ENCODE assay signal across 11 cellular contexts in the genomic region with DNA sequence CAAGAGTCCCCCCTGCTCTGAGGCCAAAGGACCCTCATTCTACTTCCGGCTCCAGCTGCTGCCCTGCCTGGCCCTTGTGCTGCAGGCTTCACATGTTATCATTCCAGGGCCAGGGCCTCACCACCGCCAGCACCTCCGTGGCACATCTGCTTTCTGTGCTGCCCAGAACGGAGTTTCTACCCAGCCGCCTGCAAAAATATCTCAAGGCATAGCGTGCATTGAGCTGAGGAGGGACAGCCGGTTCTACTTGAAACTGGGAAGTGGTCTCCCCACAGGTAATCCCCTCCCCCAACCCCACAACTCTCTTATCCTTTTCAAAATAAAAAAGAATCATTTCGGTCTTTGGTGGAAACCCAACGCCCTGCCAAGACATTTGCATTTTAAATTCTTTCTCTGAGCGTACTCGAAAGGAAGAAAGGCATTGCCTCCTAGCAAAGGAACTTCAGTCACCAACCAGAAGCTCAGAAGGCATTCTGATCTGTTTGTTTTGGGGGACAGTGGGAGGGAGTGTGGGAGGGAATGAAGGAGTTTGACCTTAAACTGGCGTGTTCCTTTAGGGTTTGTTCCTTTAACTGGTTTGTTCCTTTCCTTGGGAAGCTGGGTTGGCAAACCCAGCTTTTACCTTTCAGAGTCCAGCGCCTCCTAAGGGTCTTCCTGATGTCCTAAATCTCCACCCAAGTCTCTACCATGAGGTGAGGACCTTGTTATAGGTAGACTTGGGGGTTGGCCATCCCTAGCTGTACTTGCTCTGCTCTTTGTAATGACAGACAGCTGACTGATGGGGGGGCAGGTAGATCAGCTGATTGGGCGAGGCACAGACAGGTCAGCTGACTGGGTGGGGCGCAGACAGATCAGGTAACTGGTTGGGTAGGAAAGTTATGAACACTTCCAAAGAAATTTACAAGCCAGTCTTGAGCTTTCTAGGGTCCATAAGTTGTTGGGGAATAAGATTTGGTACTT. TPM values are rescaled to one million over a fixed set of nuclear protein-coding genes. Genes with fewer than 3 reads are reported as not detected.
A peak's percentile ranks its signal among the peaks of the same experiment; 100 is the strongest.
DNase-seq lines count a peak whose midpoint lies in the region; ATAC-seq, FAIRE-seq and TF ChIP-seq lines count a peak whose summit lies in the region.
"Had no signal": no experiment of that assay in that cellular context is flagged by ENCODE, and none has a peak within 500 bp of the region (broad histone marks: within the 10 kb centered on the region; RNA-seq: fewer than 3 reads in every experiment).

No MANE protein-coding gene starts in this region.

- peak; percentile 11 for TF ChIP-seq RAD21 in GM12878 (IDR thresholded peaks at IDR 0.05; ENCODE audit: insufficient read depth, low read depth, low read length)

- H3K4me1 ChIP-seq in GM12878 (ENCODE audit: control insufficient read depth, insufficient read depth, low read length): peaks cover 60% of the 10 kb centered on the region
- H3K4me1 ChIP-seq: esophagus squamous epithelium, prostate gland had no signal

- TF ChIP-seq CTCF in GM12878 (IDR thresholded peaks at IDR 0.05 in 2 of 3, conservative IDR thresholded peaks at IDR 0.05 in 1 of 3; ENCODE audit: control insufficient read depth in 2 of 3, extremely low read depth in 1 of 3, insufficient read depth in 1 of 3, low read depth in 3 of 3, low read length in 3 of 3): peak; percentile 16 to 18 (median 17); a peak in 2 of 6 replicates

- POLR2A ChIA-PET in GM12878 (lab: Charles Lee): interaction anchor here (0.6 to 3.7 kb wide), 15 partner anchors 9 to 95 kb away, joined by 3 to 25 read pairs (median 5); partner anchors contain the start of genes PIK3R5 and PIK3R6

- H3K27me3 Mint-ChIP-seq in stimulated activated naive CD8-positive, alpha-beta T cell treated with anti-CD3 and anti-CD28 coated beads, Interleukin-15, amount 100 ng/mL, for 72 hours: no peaks in the 10 kb centered on the region

- no TSS peak for BruUV-seq in GM12878 (replicated peaks; lab: Mats Ljungman, UMichigan)

- peak overlapping the region; percentile 86 for H3K27ac ChIP-seq in GM12878 (ENCODE audit: control insufficient read depth, insufficient read depth)
- H3K27ac ChIP-seq: esophagus squamous epithelium, prostate gland had no signal

- intact Hi-C loops in GM12878 (cut with micrococcal nuclease; ENCODE audit: unreplicated experiment): loop anchor here (1.0 to 2.0 kb wide), 2 partner anchors 14 to 38 kb away; no protein-coding TSS in a partner anchor

- H3K4me2 ChIP-seq in GM12878 (ENCODE audit: control insufficient read depth, insufficient read depth): peak overlapping the region; percentile 68

- peak; percentile 61 for DNase-seq in activated effector memory CD4-positive, alpha-beta T cell treated with anti-CD3 and anti-CD28 coated beads, Interleukin-2, amount 50 U/mL, for 16 hours
- DNase-seq in activated effector memory CD4-positive, alpha-beta T cell treated with Interleukin-2 at 50 U/mL for 16 hours: no peak
- DNase-seq in GM12878 (ENCODE audit: low read depth, low spot score) (peak; percentile 84), inferior parietal cortex (ENCODE audit: extremely low spot score) (no peak)
- peak; percentile 48 to 77 for DNase-seq in stimulated activated naive CD8-positive, alpha-beta T cell treated with anti-CD3 and anti-CD28 coated beads, Interleukin-15, amount 100 ng/mL, for 72 hours
- no peak for DNase-seq in stimulated activated CD4-positive, alpha-beta T cell treated with anti-CD3 and anti-CD28 coated beads, Interleukin-2, amount 100 ng/mL, for 24 hours
- DNase-seq: esophagus squamous epithelium, left lung had no signal

- no peaks in the 10 kb centered on the region for H3K9me3 ChIP-seq in GM12878 (replicated peaks; ENCODE audit: control insufficient read depth, insufficient read depth, low read length)
- H3K9me3 ChIP-seq: esophagus squamous epithelium, left lung, prostate gland had no signal

- in situ Hi-C loops in GM12878 (cut with MboI): no loop called here

- peak overlapping the region; percentile 6; the same call in 1 of the 2 replicates for H3K4me3 ChIP-seq in GM12878
- H3K4me3 ChIP-seq: esophagus squamous epithelium, left lung, prostate gland had no signal

- RAD21 ChIA-PET in GM12878 (lab: Charles Lee; ENCODE audit: unreplicated experiment): interaction anchor here (0.7 to 4.6 kb wide), 31 partner anchors 11 to 491 kb away, joined by 3 to 48 read pairs (median 9); partner anchors contain the start of genes PIK3R5 and PIK3R6

- H2AFZ ChIP-seq in GM12878 (ENCODE audit: control insufficient read depth, low read depth, low read length): no peak overlapping the region; the same call in 1 of the 2 replicates

- H3K27ac Mint-ChIP-seq in stimulated activated naive CD8-positive, alpha-beta T cell treated with anti-CD3 and anti-CD28 coated beads, Interleukin-15, amount 100 ng/mL, for 72 hours: peak overlapping the region; percentile 52 to 90

- CTCF ChIA-PET in GM12878 (lab: Yijun Ruan, JAX): interaction anchor here (0.6 to 11.1 kb wide), 28 partner anchors 10 to 621 kb away, joined by 3 to 162 read pairs (median 3); partner anchors contain the start of gene PIK3R6

- SMC1A ChIA-PET in GM12878 (lab: Charles Lee; ENCODE audit: uncharacterized antibody, unreplicated experiment): interaction anchor here (0.6 to 13.6 kb wide), 27 partner anchors 7 to 840 kb away, joined by 3 to 208 read pairs (median 7); partner anchors contain the start of genes PIK3R5 and PIK3R6

- ATAC-seq in HG02798 (IDR thresholded peaks at IDR 0.05; ENCODE audit: poor library complexity, unreplicated experiment): peak; percentile 54
- peak; percentile 60 for ATAC-seq in GM12878
- peak; percentile 62 for ATAC-seq in stimulated activated naive CD8-positive, alpha-beta T cell treated with anti-CD3 and anti-CD28 coated beads, Interleukin-15, amount 100 ng/mL, for 72 hours
- no peak for ATAC-seq in HG03045 (IDR thresholded peaks at IDR 0.05; ENCODE audit: unreplicated experiment)
- ATAC-seq: left lung had no signal

- H3K36me3 ChIP-seq in GM12878 (ENCODE audit: control insufficient read depth in 2 of 2, insufficient read depth in 2 of 2, low read length in 1 of 2): peaks cover 12 to 16% of the 10 kb centered on the region in 2 experiments
- H3K36me3 ChIP-seq: esophagus squamous epithelium, prostate gland had no signal

- peaks cover 3% of the 10 kb centered on the region for H3K79me2 ChIP-seq in GM12878 (ENCODE audit: control insufficient read depth, insufficient read depth, low read length)

- H3K27me3 ChIP-seq in GM12878 (replicated peaks in 1 of 2; ENCODE audit: control insufficient read depth in 2 of 2, insufficient read depth in 2 of 2, low read length in 1 of 2): no peaks in the 10 kb centered on the region

- no peaks in the 10 kb centered on the region for H4K20me1 ChIP-seq in GM12878 (ENCODE audit: control insufficient read depth, insufficient read depth)

- peak overlapping the region; percentile 61 for H3K9ac ChIP-seq in GM12878 (ENCODE audit: control insufficient read depth, insufficient read depth, low read length)

- 14% methylated on average over 15 of the region's 15 CpGs for WGBS in GM12878 (ENCODE audit: insufficient coverage, insufficient replicate concordance, low lambda C conversion rate, missing lambda C conversion rate)

- no peak for FAIRE-seq in GM12878 (lab: Jason Lieb, UNC)

- peaks cover 77% of the 10 kb centered on the region for H3K4me1 Mint-ChIP-seq in stimulated activated naive CD8-positive, alpha-beta T cell treated with anti-CD3 and anti-CD28 coated beads, Interleukin-15, amount 100 ng/mL, for 72 hours

- H3K9me3 Mint-ChIP-seq in stimulated activated naive CD8-positive, alpha-beta T cell treated with anti-CD3 and anti-CD28 coated beads, Interleukin-15, amount 100 ng/mL, for 72 hours: no peaks in the 10 kb centered on the region

- peak overlapping the region; percentile 64 to 76 for H3K4me3 Mint-ChIP-seq in stimulated activated naive CD8-positive, alpha-beta T cell treated with anti-CD3 and anti-CD28 coated beads, Interleukin-15, amount 100 ng/mL, for 72 hours

- TF ChIP-seq POLR2A in GM12878 (IDR thresholded peaks at IDR 0.05; ENCODE audit: low read depth, low read length): peak; percentile 51; the same call in 1 of the 2 replicates

- TF ChIP-seq EP300 in GM12878 (IDR thresholded peaks at IDR 0.05; ENCODE audit: borderline replicate concordance in 1 of 2, control insufficient read depth in 1 of 2, low read depth in 2 of 2, low read length in 2 of 2): peak; percentile 84 to 97

TF ChIP-seq in GM12878, 131 proteins besides CTCF, POLR2A, EP300 and RAD21 (continues in another document):
- TF ChIP-seq, protein P1, sequence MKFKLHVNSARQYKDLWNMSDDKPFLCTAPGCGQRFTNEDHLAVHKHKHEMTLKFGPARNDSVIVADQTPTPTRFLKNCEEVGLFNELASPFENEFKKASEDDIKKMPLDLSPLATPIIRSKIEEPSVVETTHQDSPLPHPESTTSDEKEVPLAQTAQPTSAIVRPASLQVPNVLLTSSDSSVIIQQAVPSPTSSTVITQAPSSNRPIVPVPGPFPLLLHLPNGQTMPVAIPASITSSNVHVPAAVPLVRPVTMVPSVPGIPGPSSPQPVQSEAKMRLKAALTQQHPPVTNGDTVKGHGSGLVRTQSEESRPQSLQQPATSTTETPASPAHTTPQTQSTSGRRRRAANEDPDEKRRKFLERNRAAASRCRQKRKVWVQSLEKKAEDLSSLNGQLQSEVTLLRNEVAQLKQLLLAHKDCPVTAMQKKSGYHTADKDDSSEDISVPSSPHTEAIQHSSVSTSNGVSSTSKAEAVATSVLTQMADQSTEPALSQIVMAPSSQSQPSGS (IDR thresholded peaks at IDR 0.05; ENCODE audit: low read length): peak; percentile 84
- TF ChIP-seq CREB1 (IDR thresholded peaks at IDR 0.05; ENCODE audit: low read depth): no peak

RNA-seq across cellular contexts. Expression of gene PIK3R6, which starts 33.4 kb away (rescaled TPM):
- 293 and 314 TPM in 2 replicates for total RNA-seq in GM12878 (2013; cell fraction: nucleolus; rRNA removed)
- 40.3 and 44.7 TPM in 2 replicates for total RNA-seq in GM12878 (2014; rRNA removed)
- total RNA-seq in GM12878 (2014; rRNA removed; fragmentation: Illumina TruSeq; extraction: Trizol): 26.4 and 27.9 TPM in 2 replicates
- 76.7 and 81.7 TPM in 2 replicates for total RNA-seq in GM12878 (2021)
- 68.9 TPM for polyA plus RNA-seq in GM12878 (2011; ENCODE audit: low read depth)
- polyA plus RNA-seq in GM12878 (2011; rRNA removed): 73.5 and 146 TPM in 2 replicates
- 164 and 182 TPM in 2 replicates for polyA plus RNA-seq in GM12878 (2011; cell fraction: cytosol; rRNA removed)
- polyA plus RNA-seq in GM12878 (2011; cell fraction: nucleus; rRNA removed): 666 and 871 TPM in 2 replicates
- 144 and 184 TPM in 2 replicates for polyA plus RNA-seq in GM12878 (2012)
- 31.6 and 54.7 TPM in 2 replicates for polyA plus RNA-seq in GM12878 (2014; fragmentation: Illumina TruSeq; extraction: Trizol)
- 1 to 10 TPM; 6.7 to 7.4 TPM for polyA plus RNA-seq in GM12878 (2014; fragmentation: Nextera tagmentation; extraction: Ambion mirVana)
- polyA plus RNA-seq in GM12878 (2014; rRNA removed): 86.5 and 99.8 TPM in 2 replicates
- polyA plus RNA-seq in GM12878 (2016; fragmentation: Nextera tagmentation; extraction: Ambion mirVana): 100 to 1,000 TPM; 103 to 109 TPM
- 99.0 and 156 TPM in 2 replicates for polyA minus RNA-seq in GM12878 (2011; rRNA and poly(A)+ RNA removed)
- 50.8 and 58.4 TPM in 2 replicates for polyA minus RNA-seq in GM12878 (2011; cell fraction: cytosol; rRNA and poly(A)+ RNA removed)
- 143 and 160 TPM in 2 replicates for polyA minus RNA-seq in GM12878 (2011; cell fraction: nucleus; rRNA and poly(A)+ RNA removed)

Comparison
In these comparisons a context has a peak if more than half of its experiments do, and no peak if none do; other contexts are left out.
1. DNase-seq: peak in activated effector memory CD4-positive, alpha-beta T cell treated with anti-CD3 and anti-CD28 coated beads, Interleukin-2, amount 50 U/mL, for 16 hours (single experiment), GM12878 (single experiment) and stimulated activated naive CD8-positive, alpha-beta T cell treated with anti-CD3 and anti-CD28 coated beads, Interleukin-15, amount 100 ng/mL, for 72 hours (2 of 2); none in activated effector memory CD4-positive, alpha-beta T cell treated with Interleukin-2 at 50 U/mL for 16 hours (single experiment), inferior parietal cortex (single experiment) and stimulated activated CD4-positive, alpha-beta T cell treated with anti-CD3 and anti-CD28 coated beads, Interleukin-2, amount 100 ng/mL, for 24 hours (0 of 2).